Comparison of ENCODE assay signal across 18 cellular contexts in genomic region chr4:122776916-122777315, GRCh38. TPM values are rescaled to one million over a fixed set of nuclear protein-coding genes. Genes with fewer than 3 reads are reported as not detected.
DNase-seq lines count a peak whose midpoint lies in the region; ATAC-seq and TF ChIP-seq lines count a peak whose summit lies in the region.
"Had no signal": no experiment of that assay in that cellular context is flagged by ENCODE, and none has a peak within 500 bp of the region (broad histone marks: within the 10 kb centered on the region; RNA-seq: fewer than 3 reads in every experiment).

No MANE protein-coding gene starts in this region.

- TF ChIP-seq RAD21 in SK-N-SH (IDR thresholded peaks at IDR 0.05; ENCODE audit: low read length), result no peak

- WGBS in SK-N-SH (ENCODE audit: low lambda C conversion rate), result 73% methylated on average over 4 of the region's 4 CpGs

- H3K9me3 ChIP-seq in SK-N-SH (no peaks in the 10 kb centered on the region), RWPE2 (ENCODE audit: severe bottlenecking) (no peaks in the 10 kb centered on the region)
- no peaks in the 10 kb centered on the region for H3K9me3 ChIP-seq in CD4-positive, alpha-beta T cell (ENCODE audit: control insufficient read depth, low read length)

- intact Hi-C loops in CD4-positive, alpha-beta T cell (cut with DNase I, micrococcal nuclease), result no loop called here

- CTCF ChIA-PET in SK-N-SH (lab: Yijun Ruan, JAX), result interaction anchor here (1.0 to 1.9 kb wide), 5 partner anchors 8 to 137 kb away, joined by 3 to 8 read pairs (median 4); no protein-coding TSS in a partner anchor
- CTCF ChIA-PET in activated CD4-positive, alpha-beta T cell treated with anti-CD3 and anti-CD28 coated beads, Interleukin-2, amount 10 ng/mL, durations not matched to agents 7 days and 5 days (lab: Charles Lee), result interaction anchor here (0.7 kb wide), 1 partner anchor 22 kb away, joined by 3 read pairs; no protein-coding TSS in a partner anchor
- CTCF ChIA-PET in CD4-positive, alpha-beta T cell (lab: Charles Lee), result interaction anchor here (1.1 kb wide), 1 partner anchor 10 kb away, joined by 3 read pairs; no protein-coding TSS in a partner anchor

- no peak overlapping the region for H3K27ac Mint-ChIP-seq in activated CD4-positive, alpha-beta T cell treated with anti-CD3 and anti-CD28 coated beads, Interleukin-2, amount 10 ng/mL, durations not matched to agents 7 days and 5 days
- H3K27ac Mint-ChIP-seq in CD4-positive, alpha-beta T cell, result no peak overlapping the region

- TF ChIP-seq CTCF in SK-N-SH (IDR thresholded peaks at IDR 0.05) (no peak), RWPE2 (IDR thresholded peaks at IDR 0.05; ENCODE audit: poor library complexity, severe bottlenecking) (no peak), coronary artery (IDR thresholded peaks at IDR 0.05) (no peak)
- no peak for TF ChIP-seq CTCF in CD4-positive, alpha-beta T cell (IDR thresholded peaks at IDR 0.05)

- H3K9ac ChIP-seq in SK-N-SH, result peak overlapping the region; percentile 14; the same call in 1 of the 2 replicates

- H3K27me3 ChIP-seq in SK-N-SH (ENCODE audit: insufficient read depth), result no peaks in the 10 kb centered on the region
- no peaks in the 10 kb centered on the region for H3K27me3 ChIP-seq in RWPE2 (ENCODE audit: insufficient read depth, poor library complexity, severe bottlenecking)
- no peaks in the 10 kb centered on the region for H3K27me3 ChIP-seq in CD4-positive, alpha-beta T cell (ENCODE audit: control insufficient read depth, insufficient read depth, low read length)
- H3K27me3 ChIP-seq: foreskin keratinocyte had no signal

- H3K27ac ChIP-seq in SK-N-SH (ENCODE audit: low read depth in 2 of 2, low read length in 1 of 2) (peak overlapping the region; percentile 86), RWPE2 (ENCODE audit: poor library complexity, severe bottlenecking) (peak overlapping the region; percentile 96), coronary artery (no peak overlapping the region)
- no peak overlapping the region for H3K27ac ChIP-seq in CD4-positive, alpha-beta T cell (ENCODE audit: low read depth, low read length)
- H3K27ac ChIP-seq: foreskin keratinocyte had no signal

- peaks cover 21% of the 10 kb centered on the region for H3F3A ChIP-seq in SK-N-SH (replicated peaks; ENCODE audit: insufficient read depth)

- H3K9me2 ChIP-seq in SK-N-SH, result no peaks in the 10 kb centered on the region

- no peak overlapping the region for H3K4me2 ChIP-seq in SK-N-SH

- peaks cover 14% of the 10 kb centered on the region for H3K27me3 Mint-ChIP-seq in activated CD4-positive, alpha-beta T cell treated with anti-CD3 and anti-CD28 coated beads, Interleukin-2, amount 10 ng/mL, durations not matched to agents 7 days and 5 days
- H3K27me3 Mint-ChIP-seq in CD4-positive, alpha-beta T cell, result peaks cover 4% of the 10 kb centered on the region

- no peaks in the 10 kb centered on the region for H4K20me1 ChIP-seq in SK-N-SH (ENCODE audit: insufficient read depth)

- H3K4me3 ChIP-seq in SK-N-SH (ENCODE audit: low read depth in 2 of 2, low read length in 1 of 2) (no peak overlapping the region), RWPE2 (ENCODE audit: severe bottlenecking) (no peak overlapping the region), coronary artery (no peak overlapping the region)
- H3K4me3 ChIP-seq: lung had no signal

- H3K36me3 Mint-ChIP-seq in activated CD4-positive, alpha-beta T cell treated with anti-CD3 and anti-CD28 coated beads, Interleukin-2, amount 10 ng/mL, durations not matched to agents 7 days and 5 days (ENCODE audit: low read depth), result no peaks in the 10 kb centered on the region
- H3K36me3 Mint-ChIP-seq in CD4-positive, alpha-beta T cell (ENCODE audit: low read depth), result no peaks in the 10 kb centered on the region

- H3K4me1 Mint-ChIP-seq in activated CD4-positive, alpha-beta T cell treated with anti-CD3 and anti-CD28 coated beads, Interleukin-2, amount 10 ng/mL, durations not matched to agents 7 days and 5 days, result no peaks in the 10 kb centered on the region
- no peaks in the 10 kb centered on the region for H3K4me1 Mint-ChIP-seq in CD4-positive, alpha-beta T cell (ENCODE audit: low read depth)

- peaks cover 13 to 14% of the 10 kb centered on the region in 2 experiments for H3K4me1 ChIP-seq in SK-N-SH (ENCODE audit: control insufficient read depth in 1 of 2, insufficient read depth in 2 of 2, low read depth in 1 of 2, low read length in 1 of 2)
- H3K4me1 ChIP-seq in RWPE2 (ENCODE audit: insufficient read depth, poor library complexity, severe bottlenecking), result peaks cover 40% of the 10 kb centered on the region

- DNase-seq in SK-N-SH (no peak), RWPE2 (ENCODE audit: low spot score) (no peak), COLO829 (ENCODE audit: low spot score) (no peak), coronary artery (ENCODE audit: low spot score) (no peak)
- no peak for DNase-seq in activated CD4-positive, alpha-beta T cell treated with anti-CD3 and anti-CD28 coated beads, Interleukin-2, amount 10 ng/mL, durations not matched to agents 7 days and 5 days
- DNase-seq in CD4-positive, alpha-beta T cell, result no peak
- DNase-seq: ACHN; activated CD4-positive, alpha-beta T cell treated with anti-CD3 and anti-CD28 coated beads, Interleukin-2, amount 50 U/mL, for 1 hour; amniotic stem cell; NCI-H187 treated with DMSO at 0.1 percent for 48 hours; right cardiac atrium; SHP77 treated with DMSO at 0.1 percent for 48 hours; stimulated activated CD4-positive, alpha-beta T cell treated with anti-CD3 and anti-CD28 coated beads, Interleukin-4, amount 100 ng/mL, for 4 hours; T1000 had no signal

- H3K36me3 ChIP-seq in SK-N-SH (replicated peaks in 1 of 2; ENCODE audit: control insufficient read depth in 1 of 2, insufficient read depth in 2 of 2, low read length in 1 of 2) (no peaks in the 10 kb centered on the region), RWPE2 (ENCODE audit: low read depth) (no peaks in the 10 kb centered on the region)

- no peak overlapping the region for H3K4me3 Mint-ChIP-seq in activated CD4-positive, alpha-beta T cell treated with anti-CD3 and anti-CD28 coated beads, Interleukin-2, amount 10 ng/mL, durations not matched to agents 7 days and 5 days
- H3K4me3 Mint-ChIP-seq in CD4-positive, alpha-beta T cell, result no peak overlapping the region

- peaks cover 3% of the 10 kb centered on the region for H3K9me3 Mint-ChIP-seq in activated CD4-positive, alpha-beta T cell treated with anti-CD3 and anti-CD28 coated beads, Interleukin-2, amount 10 ng/mL, durations not matched to agents 7 days and 5 days
- H3K9me3 Mint-ChIP-seq in CD4-positive, alpha-beta T cell, result no peaks in the 10 kb centered on the region

- H2AFZ ChIP-seq in SK-N-SH (ENCODE audit: low read depth), result peak overlapping the region; percentile 33; the same call in 1 of the 2 replicates

- POLR2A ChIA-PET in SK-N-SH (lab: Yijun Ruan, JAX), result no interaction called here
- POLR2A ChIA-PET in activated CD4-positive, alpha-beta T cell treated with anti-CD3 and anti-CD28 coated beads, Interleukin-2, amount 10 ng/mL, durations not matched to agents 7 days and 5 days (lab: Charles Lee), result no interaction called here
- POLR2A ChIA-PET in CD4-positive, alpha-beta T cell (lab: Charles Lee), result no interaction called here

- no peak for TF ChIP-seq EP300 in SK-N-SH (IDR thresholded peaks at IDR 0.05; ENCODE audit: borderline replicate concordance in 1 of 2, low read depth in 1 of 2, low read length in 1 of 2)

- ATAC-seq in SK-N-SH treated with all-trans-retinoic acid at 6 μM for 48 hours (no peak), RWPE2 (ENCODE audit: low read depth) (no peak; the same call in 1 of the 3 replicates), esophagus mucosa (peak; percentile 29)
- ATAC-seq in CD4-positive, alpha-beta T cell (ENCODE audit: poor library complexity), result no peak
- ATAC-seq: right cardiac atrium had no signal

- no peaks in the 10 kb centered on the region for H3K79me2 ChIP-seq in SK-N-SH (ENCODE audit: insufficient read depth)

TF ChIP-seq in SK-N-SH, 30 proteins besides CTCF, POLR2A, EP300 and RAD21:
- peak; percentile 28; the same call in 1 of the 2 replicates for TF ChIP-seq NFIC (IDR thresholded peaks at IDR 0.05; ENCODE audit: borderline replicate concordance)
- TF ChIP-seq FOXM1 (IDR thresholded peaks at IDR 0.05; ENCODE audit: low read depth), result no peak

TF ChIP-seq in SK-N-SH treated with all-trans-retinoic acid at 6 μM for 48 hours, 23 proteins besides CTCF, POLR2A, EP300 and RAD21:
- no peak for TF ChIP-seq ZC3H10 (CRISPR knock-in tag; IDR thresholded peaks at IDR 0.05)
TF ChIP-seq in SK-N-SH treated with all-trans-retinoic acid at 6 μM for 48 hours: peak in this region for 0.

RNA-seq across cellular contexts. Expression of gene BBS12, which starts 44.4 kb away (rescaled TPM):
- polyA plus RNA-seq in SK-N-SH (2012; rRNA removed), result 1.5 and 2.1 TPM in 2 replicates
- polyA plus RNA-seq in SK-N-SH (2012; cell fraction: cytosol; rRNA removed), result 2.4 and 2.6 TPM in 2 replicates
- polyA plus RNA-seq in SK-N-SH (2012; cell fraction: nucleus; rRNA removed), result 0.62 and 1.2 TPM in 2 replicates
- 1.00 TPM for total RNA-seq in esophagus mucosa
- total RNA-seq in activated CD4-positive, alpha-beta T cell treated with anti-CD3 and anti-CD28 coated beads, Interleukin-2, amount 10 ng/mL, durations not matched to agents 7 days and 5 days, result 1 to 10 TPM; 1.7 to 2.1 TPM
- under 1 TPM; 0.80 to 0.84 TPM for total RNA-seq in CD4-positive, alpha-beta T cell

RNA-seq across cellular contexts. Expression of gene FGF2, which starts 49.7 kb away (rescaled TPM):
- polyA plus RNA-seq in SK-N-SH (2012; rRNA removed), result 11.1 and 17.0 TPM in 2 replicates
- polyA plus RNA-seq in SK-N-SH (2012; cell fraction: cytosol; rRNA removed), result 18.6 and 22.5 TPM in 2 replicates
- 6.7 and 18.4 TPM in 2 replicates for polyA plus RNA-seq in SK-N-SH (2012; cell fraction: nucleus; rRNA removed)
- 0.68 TPM for total RNA-seq in esophagus mucosa
- under 1 TPM in 1 of 2 experiments, not detected in 1; 0.02 TPM for total RNA-seq in activated CD4-positive, alpha-beta T cell treated with anti-CD3 and anti-CD28 coated beads, Interleukin-2, amount 10 ng/mL, durations not matched to agents 7 days and 5 days
- total RNA-seq in CD4-positive, alpha-beta T cell, result not detected

Comparison
In these comparisons a context has a peak if more than half of its experiments do, and no peak if none do; other contexts are left out.
1. H3K27ac ChIP-seq: peak in SK-N-SH (2 of 2) and RWPE2 (single experiment); none in coronary artery (0 of 2) and CD4-positive, alpha-beta T cell (single experiment).